In the genomic region with DNA sequence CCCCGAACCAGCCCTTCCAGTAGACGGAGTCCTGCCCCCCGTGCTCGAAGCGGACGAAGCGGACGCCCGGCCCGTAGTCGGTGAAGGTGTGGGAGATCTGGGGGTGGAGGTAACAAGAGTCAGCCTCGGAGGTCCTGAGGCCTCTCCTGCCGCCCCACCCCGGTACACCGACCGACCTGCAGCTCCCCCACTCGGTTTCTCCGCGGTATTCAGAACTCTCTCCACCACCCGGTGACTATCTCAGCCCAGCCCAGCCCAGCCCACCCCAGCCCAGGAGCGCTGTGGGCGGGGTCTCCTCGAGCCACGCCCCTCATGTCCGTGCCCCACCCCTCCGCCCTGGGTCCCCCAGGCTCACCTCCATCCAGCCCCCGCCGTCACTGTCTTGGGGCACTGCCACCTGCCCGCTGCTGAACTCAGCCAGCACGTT, we compare ENCODE assay signal across 10 cellular contexts. TPM values are rescaled to one million over a fixed set of nuclear protein-coding genes. Genes with fewer than 3 reads are reported as not detected.
DNase-seq lines count a peak whose midpoint lies in the region; ATAC-seq and TF ChIP-seq lines count a peak whose summit lies in the region.
"Had no signal": no experiment of that assay in that cellular context is flagged by ENCODE, and none has a peak within 500 bp of the region (broad histone marks: within the 10 kb centered on the region; RNA-seq: fewer than 3 reads in every experiment).

No MANE protein-coding gene starts in this region.

- intact Hi-C loops in Calu3 (cut with micrococcal nuclease; ENCODE audit: unreplicated experiment) = no loop called here
- intact Hi-C loops in activated CD4-positive, alpha-beta T cell treated with anti-CD3 and anti-CD28 coated beads, Interleukin-2, amount 10 ng/mL, durations not matched to agents 24 days and 14 days (cut with micrococcal nuclease) = no loop called here

- TF ChIP-seq CTCF in Calu3 (IDR thresholded peaks at IDR 0.05; ENCODE audit: unreplicated experiment) = no peak
- TF ChIP-seq CTCF in nephron progenitor cell (IDR thresholded peaks at IDR 0.05) = no peak

- H3K4me3 Mint-ChIP-seq in Calu3 (ENCODE audit: low read depth, unreplicated experiment) = no peak overlapping the region
- H3K4me3 Mint-ChIP-seq in activated CD4-positive, alpha-beta T cell treated with anti-CD3 and anti-CD28 coated beads, Interleukin-2, amount 10 ng/mL, durations not matched to agents 24 days and 14 days = peak overlapping the region; percentile 58
- H3K4me3 Mint-ChIP-seq in effector memory CD8-positive, alpha-beta T cell = peak overlapping the region in 1 of 2 donors; percentile 38
- no peak overlapping the region for H3K4me3 Mint-ChIP-seq in nephron progenitor cell
- H3K4me3 Mint-ChIP-seq: activated naive CD4-positive, alpha-beta T cell treated with anti-CD3 and anti-CD28 coated beads, Interleukin-2, amount 50 U/mL, for 24 hours had no signal

- CTCF ChIA-PET in Calu3 (lab: Charles Lee) = interaction anchor here (0.7 to 2.1 kb wide), 2 partner anchors 15 to 1227 kb away, joined by 7 read pairs; partner anchors contain the start of gene FBXO6

- peaks cover 8% of the 10 kb centered on the region for H3K36me3 Mint-ChIP-seq in Calu3 (ENCODE audit: insufficient read depth, unreplicated experiment)
- H3K36me3 Mint-ChIP-seq in activated CD4-positive, alpha-beta T cell treated with anti-CD3 and anti-CD28 coated beads, Interleukin-2, amount 10 ng/mL, durations not matched to agents 24 days and 14 days (ENCODE audit: low read depth) = no peaks in the 10 kb centered on the region
- peaks cover 8% of the 10 kb centered on the region for H3K36me3 Mint-ChIP-seq in effector memory CD8-positive, alpha-beta T cell (ENCODE audit: insufficient read depth)
- no peaks in the 10 kb centered on the region for H3K36me3 Mint-ChIP-seq in nephron progenitor cell (ENCODE audit: low read depth)
- H3K36me3 Mint-ChIP-seq: activated naive CD4-positive, alpha-beta T cell treated with anti-CD3 and anti-CD28 coated beads, Interleukin-2, amount 50 U/mL, for 24 hours had no signal

- peak; percentile 21 for ATAC-seq in effector memory CD8-positive, alpha-beta T cell (replicated peaks)
- no peak for ATAC-seq in GM19324 (IDR thresholded peaks at IDR 0.05; ENCODE audit: low FRiP score, unreplicated experiment)
- no peak for ATAC-seq in HG03095 (IDR thresholded peaks at IDR 0.05; ENCODE audit: unreplicated experiment)

- H3K27ac Mint-ChIP-seq in Calu3 (ENCODE audit: unreplicated experiment) (no peak overlapping the region), nephron progenitor cell (no peak overlapping the region)
- H3K27ac Mint-ChIP-seq in activated CD4-positive, alpha-beta T cell treated with anti-CD3 and anti-CD28 coated beads, Interleukin-2, amount 10 ng/mL, durations not matched to agents 24 days and 14 days = no peak overlapping the region
- no peak overlapping the region for H3K27ac Mint-ChIP-seq in effector memory CD8-positive, alpha-beta T cell
- H3K27ac Mint-ChIP-seq: activated naive CD4-positive, alpha-beta T cell treated with anti-CD3 and anti-CD28 coated beads, Interleukin-2, amount 50 U/mL, for 24 hours had no signal

- DNase-seq in Calu3 = peak; percentile 19
- DNase-seq in activated CD4-positive, alpha-beta T cell treated with anti-CD3 and anti-CD28 coated beads, Interleukin-2, amount 10 ng/mL, durations not matched to agents 24 days and 14 days = peak; percentile 86
- DNase-seq in effector memory CD8-positive, alpha-beta T cell = peak in 2 of 3 experiments; percentile 32 to 35
- peak; percentile 62 for DNase-seq in nephron progenitor cell
- DNase-seq in glomerular visceral epithelial cell (ENCODE audit: extremely low spot score) = no peak
- DNase-seq in EL = no peak
- DNase-seq: NK-92 treated with Interleukin-12 subunit alpha and Interleukin-12 subunit beta, amount 100 ng/mL, for 24 hours had no signal

- no peaks in the 10 kb centered on the region for H3K9me3 Mint-ChIP-seq in Calu3 (ENCODE audit: low read depth, unreplicated experiment)
- H3K9me3 Mint-ChIP-seq in activated CD4-positive, alpha-beta T cell treated with anti-CD3 and anti-CD28 coated beads, Interleukin-2, amount 10 ng/mL, durations not matched to agents 24 days and 14 days = no peaks in the 10 kb centered on the region
- H3K9me3 Mint-ChIP-seq in effector memory CD8-positive, alpha-beta T cell = no peaks in the 10 kb centered on the region
- H3K9me3 Mint-ChIP-seq in nephron progenitor cell = no peaks in the 10 kb centered on the region
- H3K9me3 Mint-ChIP-seq: activated naive CD4-positive, alpha-beta T cell treated with anti-CD3 and anti-CD28 coated beads, Interleukin-2, amount 50 U/mL, for 24 hours had no signal

- peaks cover 35% of the 10 kb centered on the region for H3K27me3 Mint-ChIP-seq in Calu3 (ENCODE audit: unreplicated experiment)
- peaks cover 21% of the 10 kb centered on the region for H3K27me3 Mint-ChIP-seq in activated CD4-positive, alpha-beta T cell treated with anti-CD3 and anti-CD28 coated beads, Interleukin-2, amount 10 ng/mL, durations not matched to agents 24 days and 14 days
- H3K27me3 Mint-ChIP-seq in effector memory CD8-positive, alpha-beta T cell = no peaks in the 10 kb centered on the region
- H3K27me3 Mint-ChIP-seq in nephron progenitor cell (ENCODE audit: low read depth, poor library complexity) = peaks cover 78% of the 10 kb centered on the region
- H3K27me3 Mint-ChIP-seq: activated naive CD4-positive, alpha-beta T cell treated with anti-CD3 and anti-CD28 coated beads, Interleukin-2, amount 50 U/mL, for 24 hours had no signal

- no TSS peak for BruUV-seq in Calu3 (replicated peaks; lab: Mats Ljungman, UMichigan)

- H3K4me1 Mint-ChIP-seq in Calu3 (ENCODE audit: low read depth, unreplicated experiment) (peaks cover 9% of the 10 kb centered on the region), nephron progenitor cell (peaks cover 20% of the 10 kb centered on the region)
- peaks cover 10% of the 10 kb centered on the region for H3K4me1 Mint-ChIP-seq in activated CD4-positive, alpha-beta T cell treated with anti-CD3 and anti-CD28 coated beads, Interleukin-2, amount 10 ng/mL, durations not matched to agents 24 days and 14 days
- peaks cover 15 to 19% of the 10 kb centered on the region in 2 donors for H3K4me1 Mint-ChIP-seq in effector memory CD8-positive, alpha-beta T cell (ENCODE audit: low read depth in 2 of 2)

RNA-seq across cellular contexts. Expression of gene FBXO2, which starts 5.5 kb away (rescaled TPM):
- total RNA-seq in Calu3 (2022) = 3.3 and 4.0 TPM in 2 replicates
- 0.76 and 1.0 TPM in 2 replicates for total RNA-seq in activated CD4-positive, alpha-beta T cell treated with anti-CD3 and anti-CD28 coated beads, Interleukin-2, amount 10 ng/mL, durations not matched to agents 24 days and 14 days

RNA-seq across cellular contexts. Expression of gene FBXO44, which starts 5.9 kb away (rescaled TPM):
- 9.8 and 10.1 TPM in 2 replicates for total RNA-seq in Calu3 (2022)
- 20.6 and 25.4 TPM in 2 replicates for total RNA-seq in activated CD4-positive, alpha-beta T cell treated with anti-CD3 and anti-CD28 coated beads, Interleukin-2, amount 10 ng/mL, durations not matched to agents 24 days and 14 days

RNA-seq across cellular contexts. Expression of gene FBXO6, which starts 15.3 kb away (rescaled TPM):
- total RNA-seq in Calu3 (2022) = 3.0 and 3.9 TPM in 2 replicates
- 17.3 and 17.8 TPM in 2 replicates for total RNA-seq in activated CD4-positive, alpha-beta T cell treated with anti-CD3 and anti-CD28 coated beads, Interleukin-2, amount 10 ng/mL, durations not matched to agents 24 days and 14 days

RNA-seq across cellular contexts. Expression of gene MAD2L2, which starts 32.2 kb away (rescaled TPM):
- total RNA-seq in Calu3 (2022) = 19.2 and 23.4 TPM in 2 replicates
- 80.1 and 81.5 TPM in 2 replicates for total RNA-seq in activated CD4-positive, alpha-beta T cell treated with anti-CD3 and anti-CD28 coated beads, Interleukin-2, amount 10 ng/mL, durations not matched to agents 24 days and 14 days

RNA-seq across cellular contexts. Expression of gene DRAXIN, which starts 42.8 kb away (rescaled TPM):
- not detected in 2 replicates for total RNA-seq in Calu3 (2022)
- total RNA-seq in activated CD4-positive, alpha-beta T cell treated with anti-CD3 and anti-CD28 coated beads, Interleukin-2, amount 10 ng/mL, durations not matched to agents 24 days and 14 days = not detected in 2 replicates

Comparison
In these comparisons a context has a peak if more than half of its experiments do, and no peak if none do; other contexts are left out.
1. DNase-seq: peak in Calu3 (single experiment), activated CD4-positive, alpha-beta T cell treated with anti-CD3 and anti-CD28 coated beads, Interleukin-2, amount 10 ng/mL, durations not matched to agents 24 days and 14 days (single experiment), effector memory CD8-positive, alpha-beta T cell (2 of 3) and nephron progenitor cell (single experiment); none in glomerular visceral epithelial cell (single experiment) and EL (single experiment).